In the genomic region with DNA sequence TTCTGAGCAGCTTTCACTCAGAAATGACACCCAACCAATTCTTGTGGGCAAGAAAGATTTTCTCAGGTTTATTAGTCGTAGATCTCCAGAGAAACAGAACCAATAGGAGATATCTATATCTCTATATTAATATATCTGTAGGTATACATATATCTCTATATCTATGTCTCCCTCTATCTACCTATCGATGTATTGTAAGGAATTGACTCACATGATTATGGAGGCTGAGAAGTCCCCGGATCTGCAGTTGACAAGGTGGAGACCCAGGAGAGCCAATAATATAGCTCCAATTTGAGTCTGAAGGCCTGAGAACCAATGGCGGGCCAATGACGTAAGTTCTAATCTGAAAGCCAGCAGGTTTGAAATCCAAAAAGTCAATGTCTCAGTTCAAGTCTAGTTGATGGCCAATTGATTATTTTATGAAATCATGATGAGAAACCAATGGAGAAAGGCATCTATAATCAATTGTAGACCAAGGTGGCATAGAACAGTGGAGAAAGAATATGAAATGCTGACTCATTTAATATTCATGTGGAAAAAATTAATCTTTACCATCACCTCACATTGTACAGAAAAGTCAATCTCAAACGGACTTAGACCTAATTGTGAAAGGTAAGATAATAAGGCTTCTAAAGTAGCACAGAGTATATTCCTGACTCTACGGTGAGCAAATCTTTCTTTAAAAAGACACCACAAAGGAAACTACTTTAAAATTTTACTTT, we compare ENCODE assay signal across 23 cellular contexts.
DNase-seq lines count a peak whose midpoint lies in the region; ATAC-seq, FAIRE-seq and TF ChIP-seq lines count a peak whose summit lies in the region.
"Had no signal": no experiment of that assay in that cellular context is flagged by ENCODE, and none has a peak within 500 bp of the region (broad histone marks: within the 10 kb centered on the region; RNA-seq: fewer than 3 reads in every experiment).

No MANE protein-coding gene starts in this region.

- no peak overlapping the region for H3K9ac ChIP-seq in HepG2 (ENCODE audit: insufficient read depth, low read depth, low read length)
- H3K9ac ChIP-seq: GM23248 had no signal

- FAIRE-seq in HepG2 (lab: Jason Lieb, UNC), result no peak
- FAIRE-seq: GM18507 had no signal

- ATAC-seq in HepG2 (no peak), right lobe of liver (no peak), HG02678 (IDR thresholded peaks at IDR 0.05; ENCODE audit: unreplicated experiment) (no peak), HG02885 (IDR thresholded peaks at IDR 0.05; ENCODE audit: poor library complexity, unreplicated experiment) (no peak)
- ATAC-seq: Right ventricle myocardium inferior, T-cell had no signal

- no peak overlapping the region for H3K4me3 ChIP-seq in HepG2 (replicated peaks in 1 of 3; ENCODE audit: insufficient read depth in 1 of 3, low read depth in 2 of 3, low read length in 3 of 3)
- H3K4me3 ChIP-seq in right lobe of liver, result no peak overlapping the region
- H3K4me3 ChIP-seq: GM23248, SJCRH30 had no signal

- BruUV-seq in HepG2 (replicated peaks; lab: Mats Ljungman, UMichigan), result no TSS peak

- TF ChIP-seq POLR2A in HepG2 (IDR thresholded peaks at IDR 0.05; ENCODE audit: insufficient read depth in 1 of 2, low read depth in 2 of 2, low read length in 2 of 2), result no peak
- TF ChIP-seq POLR2A in right lobe of liver (IDR thresholded peaks at IDR 0.05), result no peak

- TF ChIP-seq CTCF in HepG2 (CRISPR knock-in tag; IDR thresholded peaks at IDR 0.05) (no peak), right lobe of liver (IDR thresholded peaks at IDR 0.05) (no peak)

- H4K20me1 ChIP-seq in HepG2 (ENCODE audit: insufficient read depth, low read length), result no peaks in the 10 kb centered on the region

- H3K9me3 ChIP-seq in HepG2 (ENCODE audit: low read length) (peaks cover 17% of the 10 kb centered on the region), right lobe of liver (no peaks in the 10 kb centered on the region)
- H3K9me3 ChIP-seq: SJCRH30 had no signal

- POLR2A ChIA-PET in HepG2 (lab: Yijun Ruan, JAX), result no interaction called here

- intact Hi-C loops in HepG2 (cut with micrococcal nuclease; ENCODE audit: unreplicated experiment), result no loop called here
- intact Hi-C loops in right lobe of liver (cut with DNase I), result no loop called here

- in situ Hi-C loops in HepG2 (cut with HindIII; ENCODE audit: extremely low pct_ligation_motif_present, low pct_unique_long_range_greater_than_20kb), result no loop called here
- in situ Hi-C loops in SK-MEL-5 (cut with HindIII; ENCODE audit: low pct_unique_long_range_greater_than_20kb, low sequenced_read_pairs), result no loop called here

- CTCF ChIA-PET in HepG2 (lab: Yijun Ruan, JAX; ENCODE audit: low intra/inter-chr PET ratio, low total read pairs), result no interaction called here

- no peaks in the 10 kb centered on the region for H3K27me3 ChIP-seq in HepG2 (ENCODE audit: control insufficient read depth in 1 of 2, insufficient read depth in 2 of 2, low read length in 2 of 2)
- peaks cover 0 to 4% of the 10 kb centered on the region in 2 donors for H3K27me3 ChIP-seq in right lobe of liver

- TF ChIP-seq EP300 in HepG2 (IDR thresholded peaks at IDR 0.05; ENCODE audit: low read depth in 2 of 2, low read length in 2 of 2), result no peak
- no peak for TF ChIP-seq EP300 in HepG2 (CRISPR knock-in tag; IDR thresholded peaks at IDR 0.05; ENCODE audit: borderline replicate concordance)

- no peak overlapping the region for H2AFZ ChIP-seq in HepG2 (ENCODE audit: low read length)
- H2AFZ ChIP-seq: GM23248 had no signal

- H3K4me2 ChIP-seq in HepG2 (ENCODE audit: low read depth, low read length), result no peak overlapping the region

- WGBS in HepG2 (ENCODE audit: low lambda C conversion rate), result 29% methylated on average over 7 of the region's 7 CpGs
- 69% methylated on average over 7 of the region's 7 CpGs for WGBS in right lobe of liver (ENCODE audit: insufficient coverage, low coverage, low lambda C conversion rate, missing lambda C conversion rate)

- H3K4me1 ChIP-seq in HepG2 (ENCODE audit: insufficient read depth, low read length) (peaks cover 5% of the 10 kb centered on the region), right lobe of liver (no peaks in the 10 kb centered on the region)
- H3K4me1 ChIP-seq: SJCRH30 had no signal

- no peaks in the 10 kb centered on the region for H3K79me2 ChIP-seq in HepG2 (ENCODE audit: insufficient read depth, low read length)

- no peaks in the 10 kb centered on the region for H3K36me3 ChIP-seq in HepG2 (replicated peaks in 1 of 2; ENCODE audit: control insufficient read depth in 1 of 2, insufficient read depth in 2 of 2, low read length in 2 of 2)
- no peaks in the 10 kb centered on the region for H3K36me3 ChIP-seq in right lobe of liver
- H3K36me3 ChIP-seq: SJCRH30 had no signal

- no peak for DNase-seq in HepG2 (ENCODE audit: low spot score)
- no peak for DNase-seq in right lobe of liver
- DNase-seq in HT1080 (ENCODE audit: low read depth), result peak; percentile 3
- DNase-seq in SK-MEL-5 (ENCODE audit: low read depth, low spot score), result peak; percentile 18
- DNase-seq in NOMO-1 (lab: John Stamatoyannopoulos, UW; ENCODE audit: unreplicated experiment in 2 of 2), result no peak
- DNase-seq: CD8-positive, alpha-beta memory T cell; DMS 273 treated with DMSO at 0.1 percent for 48 hours; GM23248; H7; HFFc6; KBM-7; MV-4-11; NCI-H1105; NCI-H146; NCI-H1930; NCI-H2107; NCI-H748 treated with DMSO at 0.1 percent for 48 hours; SJCRH30; T-cell had no signal

- TF ChIP-seq RAD21 in HepG2 (CRISPR knock-in tag; IDR thresholded peaks at IDR 0.05), result no peak

- H3K27ac ChIP-seq in HepG2 (ENCODE audit: extremely low read length, insufficient read depth, low read length) (no peak overlapping the region), right lobe of liver (no peak overlapping the region)
- H3K27ac ChIP-seq: GM23248, SJCRH30 had no signal

TF ChIP-seq in HepG2, 621 proteins besides CTCF, POLR2A, EP300 and RAD21:
- TF ChIP-seq MAFK (conservative IDR thresholded peaks at IDR 0.05 in 1 of 2, IDR thresholded peaks at IDR 0.05 in 1 of 2; ENCODE audit: low read length in 2 of 2) (peak; percentile 39 to 72; a peak in 3 of 4 replicates), SAP130 (CRISPR knock-in tag; IDR thresholded peaks at IDR 0.05; ENCODE audit: low read depth) (no peak), MAFF (IDR thresholded peaks at IDR 0.05; ENCODE audit: low read depth, low read length) (peak; percentile 38; the same call in 1 of the 2 replicates)
TF ChIP-seq in HepG2: peak in this region for 2.

Comparison
In these comparisons a context has a peak if more than half of its experiments do, and no peak if none do; other contexts are left out.
1. DNase-seq: peak in HT1080 (single experiment) and SK-MEL-5 (single experiment); none in HepG2 (single experiment), right lobe of liver (0 of 3) and NOMO-1 (0 of 2).